In genomic region chr14:20421267-20421666, GRCh38 we compare ENCODE assay signal across 16 cellular contexts. TPM values are rescaled to one million over a fixed set of nuclear protein-coding genes. Genes with fewer than 3 reads are reported as not detected.
DNase-seq lines count a peak whose midpoint lies in the region; ATAC-seq, FAIRE-seq and TF ChIP-seq lines count a peak whose summit lies in the region.
"Had no signal": no experiment of that assay in that cellular context is flagged by ENCODE, and none has a peak within 500 bp of the region (broad histone marks: within the 10 kb centered on the region; RNA-seq: fewer than 3 reads in every experiment).

No MANE protein-coding gene starts in this region.

- no peak overlapping the region for H3K4me3 ChIP-seq in OCI-LY7 (ENCODE audit: low read depth, low read length, poor library complexity, severe bottlenecking)
- H3K4me3 ChIP-seq in iPS-20b (ENCODE audit: low read length): peak overlapping the region; percentile 0; the same call in 1 of the 2 replicates
- H3K4me3 ChIP-seq in MG63: no peak overlapping the region
- H3K4me3 ChIP-seq: A549; BLaER1 treated with 17β-estradiol and CSF1 and Interleukin-3, amounts not matched to agents 10 nM and 100 nM; GM12878 had no signal

- H3K9ac ChIP-seq in iPS-20b (ENCODE audit: low read depth, low read length): peak overlapping the region; percentile 16; the same call in 1 of the 2 replicates
- H3K9ac ChIP-seq: BLaER1 treated with 17β-estradiol and CSF1 and Interleukin-3, amounts not matched to agents 10 nM and 100 nM had no signal

- H3K27ac ChIP-seq in OCI-LY7 (ENCODE audit: low read depth, low read length, poor library complexity, severe bottlenecking) (no peak overlapping the region), iPS-20b (ENCODE audit: low read length) (no peak overlapping the region)
- H3K27ac ChIP-seq: A549; BLaER1 treated with 17β-estradiol and CSF1 and Interleukin-3, amounts not matched to agents 10 nM and 100 nM; HL-60 had no signal

- TF ChIP-seq POLR2A in GM12892 (IDR thresholded peaks at IDR 0.05; ENCODE audit: low read depth, low read length): no peak

- H3K9me3 ChIP-seq in OCI-LY7 (ENCODE audit: low read length) (no peaks in the 10 kb centered on the region), iPS-20b (ENCODE audit: insufficient read depth, low read depth, low read length) (no peaks in the 10 kb centered on the region), MG63 (no peaks in the 10 kb centered on the region)
- H3K9me3 ChIP-seq: A549; BLaER1 treated with 17β-estradiol and CSF1 and Interleukin-3, amounts not matched to agents 10 nM and 100 nM had no signal

- no peaks in the 10 kb centered on the region for H4K20me1 ChIP-seq in OCI-LY7 (ENCODE audit: insufficient read depth, low read length)
- H4K20me1 ChIP-seq: BLaER1 treated with 17β-estradiol and CSF1 and Interleukin-3, amounts not matched to agents 10 nM and 100 nM had no signal

- peak overlapping the region; percentile 66 for H2AFZ ChIP-seq in OCI-LY7 (ENCODE audit: low read length)

- FAIRE-seq in GM12892 (lab: Jason Lieb, UNC): peak; percentile 73
- FAIRE-seq: A549, GM12878, H54 had no signal

- peaks cover 47% of the 10 kb centered on the region for H3K4me1 ChIP-seq in OCI-LY7 (ENCODE audit: insufficient read depth, low read length, poor library complexity, severe bottlenecking)
- peaks cover under 1% of the 10 kb centered on the region; the same call in 1 of the 2 replicates for H3K4me1 ChIP-seq in iPS-20b (ENCODE audit: insufficient read depth, low read length)

- H3K36me3 ChIP-seq in OCI-LY7 (ENCODE audit: insufficient read depth, low read length) (no peaks in the 10 kb centered on the region), iPS-20b (ENCODE audit: insufficient read depth, low read depth, low read length) (no peaks in the 10 kb centered on the region), MG63 (no peaks in the 10 kb centered on the region)

- no peak for TF ChIP-seq CTCF in OCI-LY7 (conservative IDR thresholded peaks at IDR 0.05; ENCODE audit: low read length)

- BruUV-seq in OCI-LY7 (replicated peaks; lab: Mats Ljungman, UMichigan): no TSS peak

- POLR2A ChIA-PET in OCI-LY7 (lab: Charles Lee): interaction anchor here (1.0 to 2.4 kb wide), 6 partner anchors 9 to 79 kb away, joined by 3 to 12 read pairs (median 6); partner anchors contain the start of genes APEX1 and OSGEP

- CTCF ChIA-PET in OCI-LY7 (lab: Charles Lee; ENCODE audit: unreplicated experiment): no interaction called here

- H3K79me2 ChIP-seq in OCI-LY7 (ENCODE audit: insufficient read depth, low read depth, low read length): no peaks in the 10 kb centered on the region

- H3K4me2 ChIP-seq in OCI-LY7 (ENCODE audit: low read length): peak overlapping the region; percentile 46
- H3K4me2 ChIP-seq: A549; BLaER1 treated with 17β-estradiol and CSF1 and Interleukin-3, amounts not matched to agents 10 nM and 100 nM had no signal

- no peaks in the 10 kb centered on the region for H3K27me3 ChIP-seq in iPS-20b (ENCODE audit: insufficient read depth, low read length)
- no peaks in the 10 kb centered on the region for H3K27me3 ChIP-seq in MG63
- H3K27me3 ChIP-seq: BLaER1 treated with 17β-estradiol and CSF1 and Interleukin-3, amounts not matched to agents 10 nM and 100 nM had no signal

- DNase-seq in DMS79 (lab: John Stamatoyannopoulos, UW): peak; percentile 92
- DNase-seq in GM12892 (ENCODE audit: insufficient read length): no peak
- no peak for DNase-seq in OCI-LY7 (ENCODE audit: low spot score)
- DNase-seq in HuH-7.5 (ENCODE audit: low spot score): no peak
- no peak for DNase-seq in MG63
- DNase-seq: CD4-positive, CD25-positive, alpha-beta regulatory T cell; DMS53; KG1 had no signal

- intact Hi-C loops in OCI-LY7 (cut with micrococcal nuclease; ENCODE audit: unreplicated experiment): no loop called here

- H3K9me2 ChIP-seq in OCI-LY7 (ENCODE audit: insufficient read depth, low read length): no peaks in the 10 kb centered on the region

- no peak for ATAC-seq in GM18909 (IDR thresholded peaks at IDR 0.05; ENCODE audit: poor library complexity, unreplicated experiment)
- ATAC-seq: A549, GM12878 had no signal

RNA-seq across cellular contexts. Expression of gene TEP1, which starts 8.0 kb away (rescaled TPM):
- polyA plus RNA-seq in GM12892 (2012; ENCODE audit: missing spikeins): 21.1 TPM
- total RNA-seq in OCI-LY7 (2014; rRNA removed; shearing (Covaris generic)): 12.9 and 13.4 TPM in 2 replicates
- total RNA-seq in OCI-LY7 (2022): 26.8 and 31.1 TPM in 2 replicates
- 7.4 and 8.8 TPM in 2 replicates for total RNA-seq in MG63 (2014; rRNA removed; shearing (Covaris generic); ENCODE audit: low replicate concordance)

RNA-seq across cellular contexts. Expression of gene KLHL33, which starts 14.7 kb away (rescaled TPM):
- polyA plus RNA-seq in GM12892 (2012; ENCODE audit: missing spikeins): 0.06 TPM
- total RNA-seq in OCI-LY7 (2014; rRNA removed; shearing (Covaris generic)): 0.08 TPM in 1 of 2 replicates, not detected in the other
- total RNA-seq in OCI-LY7 (2022): 0.09 and 0.11 TPM in 2 replicates
- not detected in 2 replicates for total RNA-seq in MG63 (2014; rRNA removed; shearing (Covaris generic); ENCODE audit: low replicate concordance)
- total RNA-seq: G401 had no signal
- polyA plus RNA-seq: A549; CD4-positive, CD25-positive, alpha-beta regulatory T cell had no signal

RNA-seq across cellular contexts. Expression of gene OSGEP, which starts 33.3 kb away (rescaled TPM):
- 41.4 TPM for polyA plus RNA-seq in GM12892 (2012; ENCODE audit: missing spikeins)
- total RNA-seq in OCI-LY7 (2014; rRNA removed; shearing (Covaris generic)): 85.2 and 86.6 TPM in 2 replicates
- total RNA-seq in OCI-LY7 (2022): 68.8 and 76.6 TPM in 2 replicates
- total RNA-seq in MG63 (2014; rRNA removed; shearing (Covaris generic); ENCODE audit: low replicate concordance): 31.7 and 47.5 TPM in 2 replicates

RNA-seq across cellular contexts. Expression of gene APEX1, which starts 33.8 kb away (rescaled TPM):
- 308 TPM for polyA plus RNA-seq in GM12892 (2012; ENCODE audit: missing spikeins)
- 110 and 117 TPM in 2 replicates for total RNA-seq in OCI-LY7 (2014; rRNA removed; shearing (Covaris generic))
- total RNA-seq in OCI-LY7 (2022): 175 and 203 TPM in 2 replicates
- total RNA-seq in MG63 (2014; rRNA removed; shearing (Covaris generic); ENCODE audit: low replicate concordance): 145 and 217 TPM in 2 replicates

RNA-seq across cellular contexts. Expression of gene PIP4P1, which starts 40.0 kb away (rescaled TPM):
- 26.1 TPM for polyA plus RNA-seq in GM12892 (2012; ENCODE audit: missing spikeins)
- total RNA-seq in OCI-LY7 (2014; rRNA removed; shearing (Covaris generic)): 23.3 and 26.9 TPM in 2 replicates
- total RNA-seq in OCI-LY7 (2022): 43.6 and 44.7 TPM in 2 replicates
- 21.4 and 23.3 TPM in 2 replicates for total RNA-seq in MG63 (2014; rRNA removed; shearing (Covaris generic); ENCODE audit: low replicate concordance)
